8 cellular contexts compared by ENCODE assay signal in the genomic region with DNA sequence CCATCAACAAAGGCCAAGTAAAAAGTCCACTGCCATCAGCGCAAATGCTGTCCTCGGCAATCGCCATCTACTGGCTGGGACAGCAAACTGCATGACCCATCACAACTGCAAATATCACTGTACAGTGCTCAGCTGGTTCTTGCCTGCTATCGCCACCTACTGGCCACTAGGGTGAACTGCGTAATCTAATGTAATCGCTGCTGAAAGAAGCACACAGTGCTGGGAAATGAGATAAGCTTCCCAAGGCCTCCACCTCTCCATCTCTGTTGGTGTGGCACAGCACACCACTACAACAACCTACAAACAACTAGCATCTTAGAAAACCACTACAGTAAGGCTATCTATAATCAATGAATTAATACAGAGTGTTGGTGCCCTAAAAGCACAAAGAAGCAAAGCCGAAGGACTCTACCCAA.
DNase-seq lines count a peak whose midpoint lies in the region; ATAC-seq and TF ChIP-seq lines count a peak whose summit lies in the region.

No MANE protein-coding gene starts in this region.

- H3K4me3 Mint-ChIP-seq in CD4-positive, alpha-beta T cell, result no peak overlapping the region

- H2BK12ac ChIP-seq in mesenchymal stem cell (ENCODE audit: low read length in 2 of 2), result no peak overlapping the region

- peak; percentile 18 to 53 (median 36) for DNase-seq in CD4-positive, alpha-beta T cell
- DNase-seq in NCI-H226 (peak; percentile 25), dermis microvascular lymphatic vessel endothelial cell (ENCODE audit: low read depth in 2 of 2) (peak; percentile 67 to 71), mesenchymal stem cell (peak; percentile 69)
- peak; percentile 63 for DNase-seq in activated CD4-positive, CD25-positive, alpha-beta regulatory T cell treated with anti-CD3 and anti-CD28 coated beads, Interleukin-2, amount 50 U/mL, for 72 hours
- DNase-seq in stimulated activated CD8-positive, alpha-beta memory T cell treated with anti-CD3 and anti-CD28 coated beads, Interleukin-4, amount 100 ng/mL, for 48 hours, result peak; percentile 67

- H3K27me3 Mint-ChIP-seq in CD4-positive, alpha-beta T cell, result no peaks in the 10 kb centered on the region

- H3K27ac Mint-ChIP-seq in CD4-positive, alpha-beta T cell, result no peak overlapping the region

- H3K4me1 ChIP-seq in mesenchymal stem cell (ENCODE audit: control insufficient read depth, insufficient read depth, low read depth, low read length), result no peaks in the 10 kb centered on the region

- no peak overlapping the region for H3K4ac ChIP-seq in mesenchymal stem cell (ENCODE audit: low read depth in 1 of 2, low read length in 2 of 2)

- H3K79me1 ChIP-seq in mesenchymal stem cell (replicated peaks; ENCODE audit: low read length, poor library complexity, severe bottlenecking), result no peaks in the 10 kb centered on the region

- CTCF ChIA-PET in CD4-positive, alpha-beta T cell (lab: Charles Lee), result interaction anchor here (0.6 to 1.6 kb wide), 5 partner anchors 8 to 19 kb away, joined by 3 to 10 read pairs (median 5); no protein-coding TSS in a partner anchor

- POLR2A ChIA-PET in CD4-positive, alpha-beta T cell (lab: Charles Lee), result no interaction called here

- H2BK5ac ChIP-seq in mesenchymal stem cell (ENCODE audit: low read depth, low read length, poor library complexity, severe bottlenecking), result no peak overlapping the region

- no peaks in the 10 kb centered on the region for H3K9me3 ChIP-seq in CD4-positive, alpha-beta T cell (ENCODE audit: control insufficient read depth, low read length)
- no peaks in the 10 kb centered on the region for H3K9me3 ChIP-seq in mesenchymal stem cell (ENCODE audit: control insufficient read depth, low read length)

- no peak overlapping the region for H3K9ac ChIP-seq in mesenchymal stem cell (ENCODE audit: low read length)

- peak; percentile 97 for ATAC-seq in CD4-positive, alpha-beta T cell (ENCODE audit: poor library complexity)
- peak; percentile 86 for ATAC-seq in GM19324 (IDR thresholded peaks at IDR 0.05; ENCODE audit: low FRiP score, unreplicated experiment)
- ATAC-seq in HG03280 (IDR thresholded peaks at IDR 0.05; ENCODE audit: unreplicated experiment), result peak; percentile 99

- H3K27ac ChIP-seq in CD4-positive, alpha-beta T cell (ENCODE audit: low read depth, low read length), result no peak overlapping the region
- H3K27ac ChIP-seq in mesenchymal stem cell (ENCODE audit: low read length, poor library complexity, severe bottlenecking), result no peak overlapping the region

- no peaks in the 10 kb centered on the region for H3K36me3 ChIP-seq in mesenchymal stem cell (ENCODE audit: control insufficient read depth in 1 of 2, insufficient read depth in 2 of 2, low read depth in 1 of 2, low read length in 2 of 2)

- H2AFZ ChIP-seq in mesenchymal stem cell (ENCODE audit: low read depth, low read length), result no peak overlapping the region

- no peak overlapping the region for H3K23ac ChIP-seq in mesenchymal stem cell (ENCODE audit: low read length in 2 of 2)

- 8% methylated on average over 6 of the region's 7 CpGs for WGBS in mesenchymal stem cell

- no peak overlapping the region for H3K14ac ChIP-seq in mesenchymal stem cell (ENCODE audit: low read length in 2 of 2)

- H3K4me3 ChIP-seq in mesenchymal stem cell (ENCODE audit: insufficient read depth in 1 of 2, low read depth in 1 of 2, low read length in 2 of 2), result no peak overlapping the region

- no peak overlapping the region for H2BK120ac ChIP-seq in mesenchymal stem cell (ENCODE audit: low read depth, low read length)

- H4K8ac ChIP-seq in mesenchymal stem cell (ENCODE audit: low read length), result no peak overlapping the region

- H3K9me3 Mint-ChIP-seq in CD4-positive, alpha-beta T cell, result no peaks in the 10 kb centered on the region

- no peaks in the 10 kb centered on the region for H3K4me1 Mint-ChIP-seq in CD4-positive, alpha-beta T cell (ENCODE audit: low read depth)

- H2BK15ac ChIP-seq in mesenchymal stem cell (ENCODE audit: low read depth, poor library complexity, severe bottlenecking), result no peak overlapping the region

- H4K91ac ChIP-seq in mesenchymal stem cell (ENCODE audit: low read length), result no peak overlapping the region

- H3K36me3 Mint-ChIP-seq in CD4-positive, alpha-beta T cell (ENCODE audit: low read depth), result no peaks in the 10 kb centered on the region

- H3K4me2 ChIP-seq in mesenchymal stem cell (ENCODE audit: low read length, poor library complexity, severe bottlenecking), result no peak overlapping the region

- H2AK5ac ChIP-seq in mesenchymal stem cell (ENCODE audit: low read length, severe bottlenecking), result no peak overlapping the region

- no peak overlapping the region for H3K18ac ChIP-seq in mesenchymal stem cell (ENCODE audit: low read depth in 1 of 2, low read length in 2 of 2)

- TF ChIP-seq CTCF in CD4-positive, alpha-beta T cell (IDR thresholded peaks at IDR 0.05), result peak; percentile 73

- intact Hi-C loops in CD4-positive, alpha-beta T cell (cut with DNase I, micrococcal nuclease), result loop anchor here in 1 of 2 experiments (10.0 kb wide), 1 partner anchor 727 kb away; no protein-coding TSS in a partner anchor

- no peaks in the 10 kb centered on the region for H3K27me3 ChIP-seq in CD4-positive, alpha-beta T cell (ENCODE audit: control insufficient read depth, insufficient read depth, low read length)
- peaks cover 0 to 8% of the 10 kb centered on the region in 2 experiments for H3K27me3 ChIP-seq in mesenchymal stem cell (ENCODE audit: control insufficient read depth in 1 of 2, insufficient read depth in 1 of 2, low read length in 2 of 2)
